2 cellular contexts compared by ENCODE assay signal in genomic region chr1:204338359-204338758, GRCh38.
TF ChIP-seq lines count a peak whose summit lies in the region.

No MANE protein-coding gene starts in this region.

TF ChIP-seq in GM23338, 12 proteins besides CTCF, POLR2A, EP300 and RAD21:
- TF ChIP-seq ZNF331 (CRISPR knock-in tag; IDR thresholded peaks at IDR 0.05; ENCODE audit: low read depth) (no peak), POLR2AphosphoS5 (IDR thresholded peaks at IDR 0.05; ENCODE audit: low read depth) (no peak), CREB1 (CRISPR knock-in tag; IDR thresholded peaks at IDR 0.05; ENCODE audit: low read depth) (no peak), JUNB (IDR thresholded peaks at IDR 0.05; ENCODE audit: unreplicated experiment) (no peak), ETS1 (IDR thresholded peaks at IDR 0.05) (no peak), EZH2phosphoT487 (IDR thresholded peaks at IDR 0.05; ENCODE audit: unreplicated experiment) (no peak), ZNF114 (CRISPR knock-in tag; IDR thresholded peaks at IDR 0.05) (no peak), EZH2 (IDR thresholded peaks at IDR 0.05; ENCODE audit: low read depth, unreplicated experiment) (no peak), ZNF462 (CRISPR knock-in tag; IDR thresholded peaks at IDR 0.05) (no peak), STAT1 (IDR thresholded peaks at IDR 0.05; ENCODE audit: unreplicated experiment) (no peak), REST (IDR thresholded peaks at IDR 0.05; ENCODE audit: unreplicated experiment) (no peak), NANOG (IDR thresholded peaks at IDR 0.05; ENCODE audit: borderline replicate concordance) (no peak)

TF ChIP-seq in H1, 55 proteins besides CTCF, POLR2A, EP300 and RAD21:
- TF ChIP-seq BACH1 (IDR thresholded peaks at IDR 0.05; ENCODE audit: low read length) (no peak), TAF7 (optimal IDR thresholded peaks at IDR 0.05; ENCODE audit: borderline replicate concordance, low read depth, low read length) (no peak), TEAD4 (IDR thresholded peaks at IDR 0.05; ENCODE audit: low read depth, low read length) (no peak), ZNF274 (IDR thresholded peaks at IDR 0.05; ENCODE audit: borderline replicate concordance, extremely low read depth, low read length) (no peak), CHD7 (IDR thresholded peaks at IDR 0.05; ENCODE audit: insufficient replicate concordance, low read length) (no peak), KDM4A (IDR thresholded peaks at IDR 0.05; ENCODE audit: low read depth, low read length, severe bottlenecking) (no peak), SP2 (IDR thresholded peaks at IDR 0.05; ENCODE audit: low read length) (no peak), CREB1 (IDR thresholded peaks at IDR 0.05) (no peak), SIX5 (IDR thresholded peaks at IDR 0.05; ENCODE audit: low read depth, low read length) (no peak), FOSL1 (IDR thresholded peaks at IDR 0.05; ENCODE audit: insufficient read depth, low read depth, low read length) (no peak), ATF3 (IDR thresholded peaks at IDR 0.05; ENCODE audit: insufficient read depth, low read depth, low read length) (no peak), BCL11A (IDR thresholded peaks at IDR 0.05; ENCODE audit: low read depth in 2 of 2, low read length in 2 of 2) (no peak), SRF (IDR thresholded peaks at IDR 0.05; ENCODE audit: low read depth, low read length) (no peak), KDM5A (IDR thresholded peaks at IDR 0.05; ENCODE audit: low read length) (no peak), E2F6 (IDR thresholded peaks at IDR 0.05) (no peak), HDAC6 (IDR thresholded peaks at IDR 0.05; ENCODE audit: low read depth, low read length) (no peak)
